ENCODE assay signal across 14 cellular contexts in the genomic region with DNA sequence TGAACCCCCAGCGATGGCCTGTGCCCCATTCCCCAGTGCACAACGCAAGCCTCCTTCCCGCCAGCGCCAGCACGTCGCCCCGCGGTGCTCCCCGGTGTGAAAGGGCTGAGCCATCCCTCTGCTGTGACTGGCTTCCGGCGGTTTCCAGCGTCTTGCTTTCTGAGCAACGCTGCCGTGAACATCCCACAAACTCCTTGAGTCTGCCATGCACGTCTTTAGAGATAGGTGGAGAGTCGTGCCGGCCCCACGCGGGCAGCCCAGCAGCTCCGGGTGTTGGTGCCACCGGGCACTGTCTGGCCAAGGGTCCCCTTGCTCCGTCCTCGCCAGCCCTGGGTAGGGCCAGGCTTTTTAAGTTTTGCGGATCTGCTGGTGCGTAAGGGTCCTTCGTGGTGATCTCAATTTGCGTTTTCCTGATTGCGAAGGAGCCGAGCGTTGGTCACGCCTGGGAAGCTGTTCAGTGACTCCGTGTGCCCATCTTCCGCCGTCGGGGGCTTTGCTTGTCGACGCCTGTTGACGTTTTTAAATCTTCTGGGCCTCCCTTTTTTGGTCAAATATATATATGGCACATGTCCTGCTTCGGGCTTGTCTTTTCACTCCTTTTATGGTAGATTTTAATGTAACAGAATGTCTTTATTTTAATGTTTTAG.
DNase-seq lines count a peak whose midpoint lies in the region; ATAC-seq and TF ChIP-seq lines count a peak whose summit lies in the region.
"Had no signal": no experiment of that assay in that cellular context is flagged by ENCODE, and none has a peak within 500 bp of the region (broad histone marks: within the 10 kb centered on the region; RNA-seq: fewer than 3 reads in every experiment).

No MANE protein-coding gene starts in this region.

- H3K36me3 Mint-ChIP-seq in CD14-positive monocyte (peaks cover 0 to 5% of the 10 kb centered on the region in 2 donors), WTC11 (no peaks in the 10 kb centered on the region)
- H3K36me3 Mint-ChIP-seq in activated naive CD8-positive, alpha-beta T cell = peaks cover 3% of the 10 kb centered on the region

- TF ChIP-seq CTCF in CD14-positive monocyte (IDR thresholded peaks at IDR 0.05) (no peak), WTC11 (IDR thresholded peaks at IDR 0.05) (no peak), osteoblast (IDR thresholded peaks at IDR 0.05; ENCODE audit: extremely low read depth, low read depth, low read length) (no peak), GM10248 (IDR thresholded peaks at IDR 0.05; ENCODE audit: control extremely low read depth, extremely low read depth, low read depth, missing control alignments) (no peak)

- peaks cover 4% of the 10 kb centered on the region for H3K4me1 ChIP-seq in osteoblast (ENCODE audit: insufficient read depth, low read length)
- H3K4me1 ChIP-seq: gastroesophageal sphincter had no signal

- H3K4me2 ChIP-seq in osteoblast (ENCODE audit: insufficient read depth, low read length) = no peak overlapping the region
- H3K4me2 ChIP-seq: SK-N-SH had no signal

- H3K9me3 Mint-ChIP-seq in CD14-positive monocyte (peaks cover 17 to 53% (median 29%) of the 10 kb centered on the region in 7 donors), WTC11 (no peaks in the 10 kb centered on the region)
- no peaks in the 10 kb centered on the region for H3K9me3 Mint-ChIP-seq in activated naive CD8-positive, alpha-beta T cell (ENCODE audit: low read depth)

- no peak overlapping the region for H3K27ac ChIP-seq in osteoblast (ENCODE audit: low read depth, low read length)
- H3K27ac ChIP-seq: gastroesophageal sphincter had no signal

- no peaks in the 10 kb centered on the region for H3K36me3 ChIP-seq in osteoblast (ENCODE audit: insufficient read depth, low read length)
- H3K36me3 ChIP-seq: gastroesophageal sphincter had no signal

- H3K4me3 Mint-ChIP-seq in CD14-positive monocyte = peak overlapping the region; percentile 59 to 79
- peak overlapping the region; percentile 55 for H3K4me3 Mint-ChIP-seq in WTC11
- H3K4me3 Mint-ChIP-seq in activated naive CD8-positive, alpha-beta T cell = peak overlapping the region; percentile 80
- H3K4me3 Mint-ChIP-seq: dendritic cell treated with granulocyte-macrophage colony-stimulating factor and Interleukin-4, amounts not matched to agents 40 ng/mL and 50 ng/mL, for 4 days had no signal

- H3K9me3 ChIP-seq in osteoblast (ENCODE audit: low read depth, low read length) = peaks cover 7% of the 10 kb centered on the region
- H3K9me3 ChIP-seq: SK-N-SH had no signal

- H3K27me3 Mint-ChIP-seq in CD14-positive monocyte (ENCODE audit: low read depth in 3 of 3) = peaks cover 41 to 61% (median 45%) of the 10 kb centered on the region in 3 donors
- peaks cover 21% of the 10 kb centered on the region for H3K27me3 Mint-ChIP-seq in WTC11 (ENCODE audit: low read depth)
- no peaks in the 10 kb centered on the region for H3K27me3 Mint-ChIP-seq in activated naive CD8-positive, alpha-beta T cell

- H4K20me1 ChIP-seq in osteoblast (ENCODE audit: insufficient read depth, low read length) = no peaks in the 10 kb centered on the region

- H2AFZ ChIP-seq in osteoblast (ENCODE audit: low read length) = peak overlapping the region; percentile 47

- peak overlapping the region; percentile 28 for H3K4me3 ChIP-seq in osteoblast (ENCODE audit: insufficient read depth, low read length)
- H3K4me3 ChIP-seq: gastroesophageal sphincter, lung had no signal

- POLR2A ChIA-PET in WTC11 (lab: Charles Lee) = no interaction called here
- POLR2A ChIA-PET in GM10248 (lab: Yijun Ruan, JAX) = no interaction called here

- peaks cover 29% of the 10 kb centered on the region for H3K27me3 ChIP-seq in osteoblast (ENCODE audit: insufficient read depth, low read length)

- H3K79me2 ChIP-seq in osteoblast (ENCODE audit: insufficient read depth, low read length) = no peaks in the 10 kb centered on the region

- no peak for ATAC-seq in WTC11
- ATAC-seq in HG02759 (IDR thresholded peaks at IDR 0.05; ENCODE audit: unreplicated experiment) = no peak
- ATAC-seq: gastroesophageal sphincter had no signal

- intact Hi-C loops in CD14-positive monocyte (cut with micrococcal nuclease) = no loop called here

- no peak overlapping the region for H3K27ac Mint-ChIP-seq in CD14-positive monocyte
- no peak overlapping the region for H3K27ac Mint-ChIP-seq in WTC11
- peak overlapping the region; percentile 83 for H3K27ac Mint-ChIP-seq in activated naive CD8-positive, alpha-beta T cell
- H3K27ac Mint-ChIP-seq: dendritic cell treated with granulocyte-macrophage colony-stimulating factor and Interleukin-4, amounts not matched to agents 40 ng/mL and 50 ng/mL, for 4 days had no signal

- CTCF ChIA-PET in WTC11 (lab: Charles Lee) (interaction anchor here (0.5 kb wide), 1 partner anchor 121 kb away, joined by 4 read pairs; no protein-coding TSS in a partner anchor), GM10248 (lab: Yijun Ruan, JAX) (no interaction called here)

- H3K4me1 Mint-ChIP-seq in CD14-positive monocyte = peaks cover 28% of the 10 kb centered on the region
- H3K4me1 Mint-ChIP-seq in WTC11 = peaks cover 14% of the 10 kb centered on the region
- H3K4me1 Mint-ChIP-seq in activated naive CD8-positive, alpha-beta T cell (ENCODE audit: low read depth) = peaks cover 47% of the 10 kb centered on the region

- DNase-seq in CD14-positive monocyte (ENCODE audit: low spot score) = peak; percentile 23
- no peak for DNase-seq in WTC11 (ENCODE audit: low spot score)
- no peak for DNase-seq in osteoblast (ENCODE audit: insufficient read length, low spot score, missing footprints)
- no peak for DNase-seq in NCI-H1105 treated with DMSO at 0.1 percent for 48 hours (lab: John Stamatoyannopoulos, UW)
- DNase-seq in GM10248 (ENCODE audit: extremely low spot score) = no peak
- no peak for DNase-seq in SHP77 (lab: John Stamatoyannopoulos, UW)
- DNase-seq: KG1, NCI-H524 treated with DMSO at 0.1 percent for 48 hours, SK-N-SH had no signal

TF ChIP-seq in WTC11, 78 proteins besides CTCF, POLR2A, EP300 and RAD21 (continues in another document):
- TF ChIP-seq E2F1 (CRISPR knock-in tag; IDR thresholded peaks at IDR 0.05) = no peak
- no peak for TF ChIP-seq PREB (CRISPR knock-in tag; IDR thresholded peaks at IDR 0.05; ENCODE audit: borderline replicate concordance)
- TF ChIP-seq RELA (CRISPR knock-in tag; IDR thresholded peaks at IDR 0.05; ENCODE audit: borderline replicate concordance) = no peak
- TF ChIP-seq CBFB (CRISPR knock-in tag; IDR thresholded peaks at IDR 0.05; ENCODE audit: low read depth) = no peak
- TF ChIP-seq CREB1 (CRISPR knock-in tag; IDR thresholded peaks at IDR 0.05) = no peak
- TF ChIP-seq ELF4 (CRISPR knock-in tag; IDR thresholded peaks at IDR 0.05; ENCODE audit: low read depth) = no peak
- TF ChIP-seq, protein P1, sequence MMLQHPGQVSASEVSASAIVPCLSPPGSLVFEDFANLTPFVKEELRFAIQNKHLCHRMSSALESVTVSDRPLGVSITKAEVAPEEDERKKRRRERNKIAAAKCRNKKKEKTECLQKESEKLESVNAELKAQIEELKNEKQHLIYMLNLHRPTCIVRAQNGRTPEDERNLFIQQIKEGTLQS (CRISPR knock-in tag; conservative IDR thresholded peaks at IDR 0.05) = no peak
- TF ChIP-seq, protein P2, sequence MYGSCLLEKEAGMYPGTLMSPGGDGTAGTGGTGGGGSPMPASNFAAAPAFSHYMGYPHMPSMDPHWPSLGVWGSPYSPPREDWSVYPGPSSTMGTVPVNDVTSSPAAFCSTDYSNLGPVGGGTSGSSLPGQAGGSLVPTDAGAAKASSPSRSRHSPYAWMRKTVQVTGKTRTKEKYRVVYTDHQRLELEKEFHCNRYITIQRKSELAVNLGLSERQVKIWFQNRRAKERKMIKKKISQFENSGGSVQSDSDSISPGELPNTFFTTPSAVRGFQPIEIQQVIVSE (CRISPR knock-in tag; IDR thresholded peaks at IDR 0.05; ENCODE audit: borderline replicate concordance) = no peak
- TF ChIP-seq ESRRA (CRISPR knock-in tag; IDR thresholded peaks at IDR 0.05; ENCODE audit: borderline replicate concordance) = no peak
- TF ChIP-seq RORB (CRISPR knock-in tag; IDR thresholded peaks at IDR 0.05) = no peak
- TF ChIP-seq E2F5 (CRISPR knock-in tag; IDR thresholded peaks at IDR 0.05) = no peak
- no peak for TF ChIP-seq IRF2 (CRISPR knock-in tag; IDR thresholded peaks at IDR 0.05; ENCODE audit: borderline replicate concordance, low read depth)
- no peak for TF ChIP-seq JAZF1 (CRISPR knock-in tag; IDR thresholded peaks at IDR 0.05)
- TF ChIP-seq PRRX2 (CRISPR knock-in tag; IDR thresholded peaks at IDR 0.05) = no peak
- TF ChIP-seq EMX1 (CRISPR knock-in tag; IDR thresholded peaks at IDR 0.05) = no peak
